In genomic region chr4:138736362-138736761, GRCh38 we compare ENCODE assay signal across 15 cellular contexts.
DNase-seq lines count a peak whose midpoint lies in the region; TF ChIP-seq lines count a peak whose summit lies in the region.
"Had no signal": no experiment of that assay in that cellular context is flagged by ENCODE, and none has a peak within 500 bp of the region (broad histone marks: within the 10 kb centered on the region; RNA-seq: fewer than 3 reads in every experiment).

No MANE protein-coding gene starts in this region.

- H3K36me3 ChIP-seq in skeletal muscle satellite cell (ENCODE audit: insufficient read depth, low read length) (no peaks in the 10 kb centered on the region), WERI-Rb-1 (no peaks in the 10 kb centered on the region), tibial artery (no peaks in the 10 kb centered on the region)
- H3K36me3 ChIP-seq: cardiac muscle cell, suprapubic skin had no signal

- no peak overlapping the region for H3K27ac Mint-ChIP-seq in CD14-positive monocyte
- H3K27ac Mint-ChIP-seq: naive B cell, WTC11 had no signal

- no peak overlapping the region for H3K4me3 Mint-ChIP-seq in CD14-positive monocyte
- H3K4me3 Mint-ChIP-seq: naive B cell, WTC11 had no signal

- no peak overlapping the region for H3K9ac ChIP-seq in skeletal muscle satellite cell (ENCODE audit: low read depth, low read length)

- H3K4me1 Mint-ChIP-seq in CD14-positive monocyte: no peaks in the 10 kb centered on the region
- H3K4me1 Mint-ChIP-seq: naive B cell, WTC11 had no signal

- in situ Hi-C loops in astrocyte of the cerebellum (cut with HindIII; ENCODE audit: low sequenced_read_pairs): no loop called here

- H3K4me3 ChIP-seq in astrocyte of the cerebellum (ENCODE audit: low read depth, low read length): no peak overlapping the region
- no peak overlapping the region for H3K4me3 ChIP-seq in fibroblast of the aortic adventitia (ENCODE audit: low read depth, low read length)
- no peak overlapping the region for H3K4me3 ChIP-seq in skeletal muscle satellite cell (ENCODE audit: low read length)
- H3K4me3 ChIP-seq in WERI-Rb-1 (ENCODE audit: low read depth, low read length): no peak overlapping the region
- no peak overlapping the region for H3K4me3 ChIP-seq in tibial artery
- H3K4me3 ChIP-seq: cardiac muscle cell, suprapubic skin had no signal

- no peaks in the 10 kb centered on the region for H3K9me3 ChIP-seq in skeletal muscle satellite cell (replicated peaks; ENCODE audit: low read length)
- peaks cover 2% of the 10 kb centered on the region for H3K9me3 ChIP-seq in WERI-Rb-1 (ENCODE audit: severe bottlenecking)
- H3K9me3 ChIP-seq in tibial artery: no peaks in the 10 kb centered on the region
- H3K9me3 ChIP-seq: suprapubic skin had no signal

- no peaks in the 10 kb centered on the region for H3K36me3 Mint-ChIP-seq in CD14-positive monocyte

- intact Hi-C loops in tibial artery (cut with DNase I; ENCODE audit: low total_unique reads) (no loop called here), CD14-positive monocyte (cut with micrococcal nuclease) (no loop called here)

- TF ChIP-seq CTCF in astrocyte of the cerebellum (IDR thresholded peaks at IDR 0.05; ENCODE audit: low read depth, low read length, missing control alignments) (no peak), fibroblast of the aortic adventitia (IDR thresholded peaks at IDR 0.05; ENCODE audit: insufficient read depth, low read length) (no peak), WERI-Rb-1 (IDR thresholded peaks at IDR 0.05; ENCODE audit: low read depth, low read length) (no peak), tibial artery (IDR thresholded peaks at IDR 0.05) (no peak), CD14-positive monocyte (IDR thresholded peaks at IDR 0.05) (no peak)

- peaks cover 2 to 13% (median 5%) of the 10 kb centered on the region in 7 donors for H3K9me3 Mint-ChIP-seq in CD14-positive monocyte

- H3K27ac ChIP-seq in WERI-Rb-1: no peak overlapping the region
- no peak overlapping the region for H3K27ac ChIP-seq in tibial artery
- H3K27ac ChIP-seq: suprapubic skin had no signal

- peaks cover 11% of the 10 kb centered on the region for H3K4me1 ChIP-seq in skeletal muscle satellite cell (ENCODE audit: control insufficient read depth, insufficient read depth, low read length)
- H3K4me1 ChIP-seq in tibial artery: peaks cover 0 to 12% (median 0%) of the 10 kb centered on the region in 4 donors
- H3K4me1 ChIP-seq: suprapubic skin had no signal

- no peaks in the 10 kb centered on the region for H3K27me3 ChIP-seq in skeletal muscle satellite cell (ENCODE audit: control insufficient read depth, insufficient read depth, low read length)
- H3K27me3 ChIP-seq in WERI-Rb-1 (ENCODE audit: insufficient read depth, low read depth, severe bottlenecking): no peaks in the 10 kb centered on the region
- H3K27me3 ChIP-seq in tibial artery: no peaks in the 10 kb centered on the region
- H3K27me3 ChIP-seq: cardiac muscle cell, suprapubic skin had no signal

- DNase-seq in HS-5 (ENCODE audit: low read depth): peak; percentile 33
- DNase-seq in astrocyte of the cerebellum (ENCODE audit: low read depth): peak; percentile 2
- peak; percentile 51 for DNase-seq in fibroblast of the aortic adventitia (ENCODE audit: low read depth)
- DNase-seq in activated naive CD4-positive, alpha-beta T cell (lab: John Stamatoyannopoulos, UW): no peak
- DNase-seq in WERI-Rb-1: no peak
- no peak for DNase-seq in tibial artery
- DNase-seq in CD14-positive monocyte (ENCODE audit: low spot score): no peak
- DNase-seq: hypothalamus, naive B cell, NCI-H146, NCI-H226 had no signal

- peak overlapping the region; percentile 43 for H3K4me2 ChIP-seq in skeletal muscle satellite cell (ENCODE audit: low read length)

- H3K27me3 Mint-ChIP-seq in CD14-positive monocyte (ENCODE audit: low read depth in 3 of 3): peaks cover 0 to 2% (median 2%) of the 10 kb centered on the region in 3 donors
- H3K27me3 Mint-ChIP-seq: naive B cell had no signal

Comparison
In these comparisons a context has a peak if more than half of its experiments do, and no peak if none do; other contexts are left out.
1. DNase-seq: peak in HS-5 (single experiment), astrocyte of the cerebellum (single experiment) and fibroblast of the aortic adventitia (single experiment); none in activated naive CD4-positive, alpha-beta T cell (0 of 4), WERI-Rb-1 (single experiment), tibial artery (0 of 2) and CD14-positive monocyte (single experiment).